8 cellular contexts compared by ENCODE assay signal in the genomic region with DNA sequence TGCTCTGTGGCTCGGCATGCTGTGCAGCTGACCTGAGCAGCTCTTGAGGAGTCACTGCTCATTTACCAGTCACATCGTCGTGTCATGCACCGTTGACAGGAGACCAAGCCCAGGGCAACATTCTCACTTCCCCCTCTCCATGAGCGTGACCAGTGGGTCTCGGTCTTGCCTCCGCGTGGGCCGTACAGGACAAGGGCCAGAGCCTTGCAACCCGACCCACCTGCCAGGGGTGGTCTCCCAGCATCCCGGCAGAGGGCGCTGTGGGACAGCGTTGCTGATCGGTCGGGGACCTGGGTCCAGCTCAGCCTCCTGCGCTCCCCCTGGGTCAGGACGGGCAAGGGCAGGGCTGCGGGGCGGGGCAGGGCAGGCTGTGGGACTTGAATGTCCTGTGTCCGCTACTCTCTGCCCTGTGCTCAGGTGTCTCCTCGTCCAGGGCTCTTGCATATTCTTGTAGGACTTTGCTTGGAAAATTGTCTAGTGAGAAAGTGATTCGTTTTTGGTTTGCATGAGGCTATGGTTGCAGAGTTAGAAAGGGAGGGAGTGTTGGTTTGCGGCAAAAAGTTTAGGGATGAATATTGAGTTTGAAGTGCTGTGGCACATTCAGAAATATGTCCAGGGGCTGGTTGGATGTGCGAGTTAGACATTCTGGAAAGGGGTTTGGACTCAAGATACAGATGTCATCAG. TPM values are rescaled to one million over a fixed set of nuclear protein-coding genes. Genes with fewer than 3 reads are reported as not detected.
DNase-seq lines count a peak whose midpoint lies in the region; ATAC-seq and TF ChIP-seq lines count a peak whose summit lies in the region.

No MANE protein-coding gene starts in this region.

- DNase-seq in DMS53 (lab: John Stamatoyannopoulos, UW) (peak; percentile 92), KBM-7 (peak; percentile 79), RPMI7951 (ENCODE audit: low read depth) (peak; percentile 67), foreskin keratinocyte (peak; percentile 18 to 51), osteoblast (ENCODE audit: insufficient read length, low spot score, missing footprints) (peak; percentile 92), thyroid gland (peak; percentile 90 to 91)

- peaks cover 16% of the 10 kb centered on the region for H3K36me3 Mint-ChIP-seq in activated T-helper 17 cell treated with anti-CD3 and anti-CD28 coated beads, Interleukin-2, amount 50 U/mL, for 72 hours (ENCODE audit: low read depth)

- peaks cover 17% of the 10 kb centered on the region for H3K36me3 ChIP-seq in osteoblast (ENCODE audit: insufficient read depth, low read length)
- peaks cover 15% of the 10 kb centered on the region in 2 donors for H3K36me3 ChIP-seq in thyroid gland

- intact Hi-C loops in thyroid gland (cut with DNase I), result loop anchor here (5.0 to 10.0 kb wide), 3 partner anchors 142 to 992 kb away; no protein-coding TSS in a partner anchor

- H3K4me3 Mint-ChIP-seq in activated T-helper 17 cell treated with anti-CD3 and anti-CD28 coated beads, Interleukin-2, amount 50 U/mL, for 72 hours, result peak overlapping the region; percentile 37

- H3K79me2 ChIP-seq in osteoblast (ENCODE audit: insufficient read depth, low read length), result no peaks in the 10 kb centered on the region

- no peak for TF ChIP-seq POLR2A in thyroid gland (IDR thresholded peaks at IDR 0.05)

- 12 to 20% methylated on average over 11 to 19 of the region's 24 CpGs for WGBS in thyroid gland, 2 donors

- ATAC-seq in GM21528 (IDR thresholded peaks at IDR 0.05; ENCODE audit: low FRiP score, unreplicated experiment), result peak; percentile 86
- ATAC-seq in activated T-helper 17 cell treated with anti-CD3 and anti-CD28 coated beads, Interleukin-2, amount 50 U/mL, for 72 hours (replicated peaks), result peak; percentile 96
- peak; percentile 88 for ATAC-seq in foreskin keratinocyte

- peaks cover 19% of the 10 kb centered on the region for H3K4me1 Mint-ChIP-seq in activated T-helper 17 cell treated with anti-CD3 and anti-CD28 coated beads, Interleukin-2, amount 50 U/mL, for 72 hours

- H3K4me1 ChIP-seq in foreskin keratinocyte, result no peaks in the 10 kb centered on the region
- H3K4me1 ChIP-seq in osteoblast (ENCODE audit: insufficient read depth, low read length), result peaks cover 3% of the 10 kb centered on the region
- peaks cover 2 to 6% of the 10 kb centered on the region in 2 donors for H3K4me1 ChIP-seq in thyroid gland

- peak overlapping the region; percentile 25 for H3K27ac Mint-ChIP-seq in activated T-helper 17 cell treated with anti-CD3 and anti-CD28 coated beads, Interleukin-2, amount 50 U/mL, for 72 hours

- H3K27me3 ChIP-seq in foreskin keratinocyte, result no peaks in the 10 kb centered on the region
- no peaks in the 10 kb centered on the region for H3K27me3 ChIP-seq in osteoblast (ENCODE audit: insufficient read depth, low read length)
- no peaks in the 10 kb centered on the region for H3K27me3 ChIP-seq in thyroid gland

- no peaks in the 10 kb centered on the region for H3K9me3 Mint-ChIP-seq in activated T-helper 17 cell treated with anti-CD3 and anti-CD28 coated beads, Interleukin-2, amount 50 U/mL, for 72 hours

- in situ Hi-C loops in KBM-7 (cut with MboI; ENCODE audit: low pct_unique_long_range_greater_than_20kb, low sequenced_read_pairs), result loop anchor here (10.0 to 25.0 kb wide), 2 partner anchors 232 to 995 kb away; no protein-coding TSS in a partner anchor

- H3K9me3 ChIP-seq in osteoblast (ENCODE audit: low read depth, low read length) (no peaks in the 10 kb centered on the region), thyroid gland (no peaks in the 10 kb centered on the region)

- peaks cover 10% of the 10 kb centered on the region for H3K27me3 Mint-ChIP-seq in activated T-helper 17 cell treated with anti-CD3 and anti-CD28 coated beads, Interleukin-2, amount 50 U/mL, for 72 hours

- peak overlapping the region; percentile 71 for H3K4me2 ChIP-seq in osteoblast (ENCODE audit: insufficient read depth, low read length)

- H3K4me3 ChIP-seq in osteoblast (ENCODE audit: insufficient read depth, low read length) (peak overlapping the region; percentile 47), thyroid gland (replicated peaks in 1 of 3) (no peak overlapping the region)

- no peak overlapping the region for H2AFZ ChIP-seq in osteoblast (ENCODE audit: low read length)

- no peak overlapping the region for H3K27ac ChIP-seq in foreskin keratinocyte
- H3K27ac ChIP-seq in osteoblast (ENCODE audit: low read depth, low read length), result no peak overlapping the region
- H3K27ac ChIP-seq in thyroid gland, result no peak overlapping the region

- TF ChIP-seq CTCF in foreskin keratinocyte (conservative IDR thresholded peaks at IDR 0.05) (peak; percentile 95), osteoblast (IDR thresholded peaks at IDR 0.05; ENCODE audit: extremely low read depth, low read depth, low read length) (peak; percentile 87), thyroid gland (IDR thresholded peaks at IDR 0.05) (peak; percentile 70 to 97 (median 92))

- no peaks in the 10 kb centered on the region for H4K20me1 ChIP-seq in osteoblast (ENCODE audit: insufficient read depth, low read length)

RNA-seq across cellular contexts. Expression of gene EIF4G2, which starts 16.2 kb away (rescaled TPM):
- total RNA-seq in RPMI7951 (2014; rRNA removed; shearing (Covaris generic)), result 645 and 752 TPM in 2 replicates
- total RNA-seq in activated T-helper 17 cell treated with anti-CD3 and anti-CD28 coated beads, Interleukin-2, amount 50 U/mL, for 72 hours, result 1,000 to 10,000 TPM in 1 of 2 donors, 100 to 1,000 TPM in 1; 622 to 1,188 TPM
- 659 and 667 TPM in 2 replicates for total RNA-seq in foreskin keratinocyte
- 234 and 277 TPM in 2 replicates for polyA plus RNA-seq in foreskin keratinocyte
- 748 and 782 TPM in 2 replicates for total RNA-seq in osteoblast
- 100 to 1,000 TPM; 501 to 609 (median 578) TPM for total RNA-seq in thyroid gland

RNA-seq across cellular contexts. Expression of gene CTR9, which starts 41.5 kb away (rescaled TPM):
- total RNA-seq in RPMI7951 (2014; rRNA removed; shearing (Covaris generic)), result 21.1 and 22.7 TPM in 2 replicates
- total RNA-seq in activated T-helper 17 cell treated with anti-CD3 and anti-CD28 coated beads, Interleukin-2, amount 50 U/mL, for 72 hours, result 10 to 100 TPM; 34.0 to 47.4 TPM
- total RNA-seq in foreskin keratinocyte (29.1 and 29.7 TPM in 2 replicates), osteoblast (25.0 and 27.4 TPM in 2 replicates), thyroid gland (10 to 100 TPM; 28.9 to 35.3 (median 31.7) TPM)
- 8.6 and 11.1 TPM in 2 replicates for polyA plus RNA-seq in foreskin keratinocyte

Comparison
In these comparisons a context has a peak if more than half of its experiments do, and no peak if none do; other contexts are left out.
1. DNase-seq: peak in every context shown above with its lines; median percentile 92 in DMS53; 92 in osteoblast; 90 in thyroid gland; 79 in KBM-7; 67 in RPMI7951; 34 in foreskin keratinocyte.